Comparison of ENCODE assay signal across 7 cellular contexts in the genomic region with DNA sequence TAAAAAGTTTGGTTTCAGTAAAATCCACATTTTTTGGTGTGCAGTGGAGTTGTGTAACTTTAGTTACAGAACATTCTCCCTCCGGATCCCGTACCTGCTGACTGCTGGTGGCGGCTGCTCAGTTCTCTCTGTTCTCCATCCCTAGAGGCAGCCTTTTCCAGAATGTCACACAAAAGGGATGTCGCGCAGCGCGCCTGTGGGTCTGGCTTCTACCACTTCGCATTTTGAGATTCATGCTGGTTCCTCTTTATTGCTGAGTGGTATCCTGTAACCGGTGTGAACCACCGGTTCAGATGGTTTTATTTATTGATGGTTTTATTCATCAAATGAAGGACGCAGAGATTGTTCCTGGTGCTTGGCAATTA. TPM values are rescaled to one million over a fixed set of nuclear protein-coding genes. Genes with fewer than 3 reads are reported as not detected.
DNase-seq lines count a peak whose midpoint lies in the region; ATAC-seq and TF ChIP-seq lines count a peak whose summit lies in the region.
"Had no signal": no experiment of that assay in that cellular context is flagged by ENCODE, and none has a peak within 500 bp of the region (broad histone marks: within the 10 kb centered on the region; RNA-seq: fewer than 3 reads in every experiment).

No MANE protein-coding gene starts in this region.

- peak; percentile 51 for DNase-seq in NCI-H345 treated with DMSO at 0.1 percent for 48 hours (lab: John Stamatoyannopoulos, UW; ENCODE audit: unreplicated experiment)
- DNase-seq in hepatocyte (ENCODE audit: low spot score) = no peak
- DNase-seq in mucosa of gallbladder (ENCODE audit: low spot score) = no peak
- no peak for DNase-seq in stimulated activated CD4-positive, alpha-beta T cell treated with anti-CD3 and anti-CD28 coated beads, Interleukin-12 subunit alpha, Interleukin-12 subunit beta, amount 100 ng/mL, for 4 hours

- H2AFZ ChIP-seq in hepatocyte = peak overlapping the region; percentile 62

- ATAC-seq in GM21515 (IDR thresholded peaks at IDR 0.05; ENCODE audit: unreplicated experiment) = no peak

- peak overlapping the region; percentile 84 for H3K4me2 ChIP-seq in hepatocyte

- peaks cover 7% of the 10 kb centered on the region for H3K79me2 ChIP-seq in hepatocyte

- no peaks in the 10 kb centered on the region for H3K9me3 ChIP-seq in hepatocyte (ENCODE audit: low read depth)

- peak overlapping the region; percentile 37 for H3K4me3 ChIP-seq in hepatocyte

- no peaks in the 10 kb centered on the region for H4K20me1 ChIP-seq in hepatocyte (ENCODE audit: insufficient read depth, poor library complexity, severe bottlenecking)

- H3K27ac ChIP-seq in C4-2B = peak overlapping the region; percentile 86
- H3K27ac ChIP-seq in hepatocyte = peak overlapping the region; percentile 16

- H3K4me1 ChIP-seq in hepatocyte (ENCODE audit: insufficient read depth) = no peaks in the 10 kb centered on the region

- no peaks in the 10 kb centered on the region for H3K9me2 ChIP-seq in hepatocyte (replicated peaks; ENCODE audit: insufficient read depth)

- H3K27me3 ChIP-seq in hepatocyte = no peaks in the 10 kb centered on the region

- H3K36me3 ChIP-seq in hepatocyte (replicated peaks; ENCODE audit: insufficient read depth, low read depth) = no peaks in the 10 kb centered on the region

- 35% methylated on average over 11 of the region's 11 CpGs for WGBS in hepatocyte (ENCODE audit: low lambda C conversion rate, missing lambda C conversion rate)

- no peak for TF ChIP-seq CTCF in C4-2B (conservative IDR thresholded peaks at IDR 0.05)
- TF ChIP-seq CTCF in hepatocyte (IDR thresholded peaks at IDR 0.05; ENCODE audit: poor library complexity) = no peak

RNA-seq across cellular contexts. Expression of a gene that starts 1.0 kb away (rescaled TPM):
- 7.3 and 8.8 TPM in 2 replicates for total RNA-seq in hepatocyte
- polyA plus RNA-seq in hepatocyte = 10.1 and 14.7 TPM in 2 replicates
- 12.7 TPM for total RNA-seq in mucosa of gallbladder

RNA-seq across cellular contexts. Expression of a gene that starts 15.1 kb away (rescaled TPM):
- total RNA-seq in hepatocyte (13.7 and 34.1 TPM in 2 replicates), mucosa of gallbladder (57.9 TPM)
- 44.3 and 59.2 TPM in 2 replicates for polyA plus RNA-seq in hepatocyte

RNA-seq across cellular contexts. Expression of a gene that starts 15.4 kb away (rescaled TPM):
- 22.0 and 25.8 TPM in 2 replicates for total RNA-seq in hepatocyte
- polyA plus RNA-seq in hepatocyte = 99.8 and 106 TPM in 2 replicates
- total RNA-seq in mucosa of gallbladder = 38.1 TPM

RNA-seq across cellular contexts. Expression of a gene that starts 57.7 kb away (rescaled TPM):
- total RNA-seq in hepatocyte = 5.7 and 6.7 TPM in 2 replicates
- 5.4 and 6.3 TPM in 2 replicates for polyA plus RNA-seq in hepatocyte
- total RNA-seq in mucosa of gallbladder = 14.2 TPM

RNA-seq across cellular contexts. Expression of a gene that starts 58.4 kb away (rescaled TPM):
- total RNA-seq in hepatocyte (not detected in 2 replicates), mucosa of gallbladder (not detected)
- 0.15 TPM in 1 of 2 replicates, not detected in the other for polyA plus RNA-seq in hepatocyte
- total RNA-seq: renal cortical epithelial cell had no signal
